Comparison of ENCODE assay signal across 11 cellular contexts in the genomic region with DNA sequence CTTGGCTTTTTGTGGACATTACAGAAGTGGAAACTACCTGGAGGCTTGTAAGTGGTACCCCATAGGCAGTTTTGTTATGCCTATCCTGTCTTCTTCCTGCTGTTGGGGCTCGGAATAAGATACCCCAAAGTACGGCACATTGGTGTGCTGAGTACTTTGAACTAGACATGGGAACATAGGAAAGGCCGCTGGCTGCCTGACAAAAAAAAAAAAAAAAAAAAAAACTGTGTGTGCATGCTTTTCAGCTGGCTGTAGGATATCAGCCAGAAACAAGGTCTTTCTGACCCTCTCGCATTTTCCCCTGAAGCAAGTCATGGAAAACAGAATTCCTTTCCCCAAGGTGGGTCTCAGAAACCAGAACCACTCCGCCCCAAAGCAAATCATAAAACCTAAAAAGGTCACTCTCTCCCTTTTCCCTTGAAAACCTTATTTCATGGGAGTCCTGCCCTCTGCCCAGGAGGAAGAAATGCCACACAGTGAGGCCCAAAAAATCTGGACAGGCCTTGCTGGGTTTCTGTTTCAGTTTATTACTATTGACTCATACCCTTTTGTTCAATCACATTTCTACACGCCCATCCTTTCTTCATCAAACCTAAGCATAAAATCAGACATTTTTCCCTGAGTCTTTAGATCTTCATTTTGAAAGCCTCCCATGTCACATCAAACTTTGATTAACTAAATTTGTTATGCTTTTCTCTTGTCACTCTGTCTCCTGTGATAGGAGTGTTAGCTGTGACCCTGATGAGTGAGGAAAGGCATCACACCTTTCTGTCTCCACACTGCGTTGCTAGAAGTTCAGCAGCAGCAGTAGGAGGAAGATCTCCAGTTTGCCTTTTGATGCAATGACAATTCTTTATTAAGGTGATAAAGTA. TPM values are rescaled to one million over a fixed set of nuclear protein-coding genes. Genes with fewer than 3 reads are reported as not detected.
DNase-seq lines count a peak whose midpoint lies in the region; ATAC-seq, FAIRE-seq and TF ChIP-seq lines count a peak whose summit lies in the region.
"Had no signal": no experiment of that assay in that cellular context is flagged by ENCODE, and none has a peak within 500 bp of the region (broad histone marks: within the 10 kb centered on the region; RNA-seq: fewer than 3 reads in every experiment).

No MANE protein-coding gene starts in this region.

- TF ChIP-seq CTCF in GM12878 (IDR thresholded peaks at IDR 0.05 in 2 of 3, conservative IDR thresholded peaks at IDR 0.05 in 1 of 3; ENCODE audit: control insufficient read depth in 2 of 3, extremely low read depth in 1 of 3, insufficient read depth in 1 of 3, low read depth in 3 of 3, low read length in 3 of 3) (no peak), nephron (IDR thresholded peaks at IDR 0.05; ENCODE audit: unreplicated experiment in 3 of 3) (no peak)

- peak; percentile 18 for ATAC-seq in HG03460 (IDR thresholded peaks at IDR 0.05; ENCODE audit: unreplicated experiment)
- ATAC-seq in GM12878 = peak; percentile 63

- H3K27ac ChIP-seq in GM12878 (ENCODE audit: control insufficient read depth, insufficient read depth) = no peak overlapping the region

- SMC1A ChIA-PET in GM12878 (lab: Charles Lee; ENCODE audit: uncharacterized antibody, unreplicated experiment) = interaction anchor here (0.7 to 1.4 kb wide), 2 partner anchors 28 to 55 kb away, joined by 3 to 7 read pairs; no protein-coding TSS in a partner anchor

- peak overlapping the region; percentile 3 to 73 (median 5) for H3K27ac Mint-ChIP-seq in nephron

- no peak for TF ChIP-seq EP300 in GM12878 (IDR thresholded peaks at IDR 0.05; ENCODE audit: borderline replicate concordance in 1 of 2, control insufficient read depth in 1 of 2, low read depth in 2 of 2, low read length in 2 of 2)

- H3K27me3 Mint-ChIP-seq in nephron (ENCODE audit: low read depth) = no peaks in the 10 kb centered on the region
- H3K27me3 Mint-ChIP-seq: CD4-positive, alpha-beta memory T cell had no signal

- no peak overlapping the region for H3K9ac ChIP-seq in GM12878 (ENCODE audit: control insufficient read depth, insufficient read depth, low read length)

- no peak for TF ChIP-seq POLR2A in GM12878 (IDR thresholded peaks at IDR 0.05; ENCODE audit: low read depth, low read length)

- H3K36me3 ChIP-seq in GM12878 (ENCODE audit: control insufficient read depth in 2 of 2, insufficient read depth in 2 of 2, low read length in 1 of 2) = no peaks in the 10 kb centered on the region

- H4K20me1 ChIP-seq in GM12878 (ENCODE audit: control insufficient read depth, insufficient read depth) = no peaks in the 10 kb centered on the region

- no peaks in the 10 kb centered on the region for H3K36me3 Mint-ChIP-seq in nephron (ENCODE audit: low read depth)
- H3K36me3 Mint-ChIP-seq: CD4-positive, alpha-beta memory T cell had no signal

- in situ Hi-C loops in GM12878 (cut with MboI) = no loop called here

- H3K4me1 Mint-ChIP-seq in nephron = peaks cover 31% of the 10 kb centered on the region

- H3K4me2 ChIP-seq in GM12878 (ENCODE audit: control insufficient read depth, insufficient read depth) = no peak overlapping the region

- H3K9me3 Mint-ChIP-seq in nephron = no peaks in the 10 kb centered on the region
- H3K9me3 Mint-ChIP-seq: CD4-positive, alpha-beta memory T cell had no signal

- FAIRE-seq in GM12878 (lab: Jason Lieb, UNC) = no peak
- FAIRE-seq in GM19239 (lab: Jason Lieb, UNC) = no peak
- FAIRE-seq: islet of Langerhans had no signal

- H3K4me3 ChIP-seq in GM12878 = no peak overlapping the region

- H3K9me3 ChIP-seq in GM12878 (replicated peaks; ENCODE audit: control insufficient read depth, insufficient read depth, low read length) = no peaks in the 10 kb centered on the region

- RAD21 ChIA-PET in GM12878 (lab: Charles Lee; ENCODE audit: unreplicated experiment) = interaction anchor here (1.1 kb wide), 1 partner anchor 62 kb away, joined by 3 read pairs; no protein-coding TSS in a partner anchor

- POLR2A ChIA-PET in GM12878 (lab: Charles Lee) = interaction anchor here (1.0 kb wide), 1 partner anchor 21 kb away, joined by 3 read pairs; no protein-coding TSS in a partner anchor

- no peak for TF ChIP-seq RAD21 in GM12878 (IDR thresholded peaks at IDR 0.05; ENCODE audit: insufficient read depth, low read depth, low read length)

- H3K79me2 ChIP-seq in GM12878 (ENCODE audit: control insufficient read depth, insufficient read depth, low read length) = no peaks in the 10 kb centered on the region

- WGBS in GM12878 (ENCODE audit: insufficient coverage, insufficient replicate concordance, low lambda C conversion rate, missing lambda C conversion rate) = 27% methylated on average over 6 of the region's 7 CpGs

- DNase-seq in ELR (ENCODE audit: low read depth) = peak; percentile 52
- DNase-seq in GM12878 (ENCODE audit: low read depth, low spot score) = no peak
- DNase-seq in NCI-H2171 (lab: John Stamatoyannopoulos, UW) = no peak
- DNase-seq in GM19239 (ENCODE audit: insufficient read length, low spot score) = no peak
- no peak for DNase-seq in stimulated activated CD4-positive, alpha-beta T cell treated with anti-CD3 and anti-CD28 coated beads, Interleukin-12 subunit alpha, Interleukin-12 subunit beta, amount 100 ng/mL, for 4 hours
- DNase-seq in NCI-H1105 treated with DMSO at 0.1 percent for 48 hours (lab: John Stamatoyannopoulos, UW) = no peak
- DNase-seq: CD4-positive, alpha-beta memory T cell; GOT3 had no signal

- H3K4me1 ChIP-seq in GM12878 (ENCODE audit: control insufficient read depth, insufficient read depth, low read length) = no peaks in the 10 kb centered on the region

- intact Hi-C loops in GM12878 (cut with micrococcal nuclease; ENCODE audit: unreplicated experiment) = no loop called here

- no peaks in the 10 kb centered on the region for H3K27me3 ChIP-seq in GM12878 (replicated peaks in 1 of 2; ENCODE audit: control insufficient read depth in 2 of 2, insufficient read depth in 2 of 2, low read length in 1 of 2)

- no TSS peak for BruUV-seq in GM12878 (replicated peaks; lab: Mats Ljungman, UMichigan)

- H2AFZ ChIP-seq in GM12878 (ENCODE audit: control insufficient read depth, low read depth, low read length) = no peak overlapping the region

- H3K4me3 Mint-ChIP-seq in nephron = no peak overlapping the region
- H3K4me3 Mint-ChIP-seq: CD4-positive, alpha-beta memory T cell had no signal

- CTCF ChIA-PET in GM12878 (lab: Yijun Ruan, JAX) = interaction anchor here (0.9 kb wide), 1 partner anchor 25 kb away, joined by 3 read pairs; no protein-coding TSS in a partner anchor

TF ChIP-seq in GM12878, 131 proteins besides CTCF, POLR2A, EP300 and RAD21:
- TF ChIP-seq, protein P1, sequence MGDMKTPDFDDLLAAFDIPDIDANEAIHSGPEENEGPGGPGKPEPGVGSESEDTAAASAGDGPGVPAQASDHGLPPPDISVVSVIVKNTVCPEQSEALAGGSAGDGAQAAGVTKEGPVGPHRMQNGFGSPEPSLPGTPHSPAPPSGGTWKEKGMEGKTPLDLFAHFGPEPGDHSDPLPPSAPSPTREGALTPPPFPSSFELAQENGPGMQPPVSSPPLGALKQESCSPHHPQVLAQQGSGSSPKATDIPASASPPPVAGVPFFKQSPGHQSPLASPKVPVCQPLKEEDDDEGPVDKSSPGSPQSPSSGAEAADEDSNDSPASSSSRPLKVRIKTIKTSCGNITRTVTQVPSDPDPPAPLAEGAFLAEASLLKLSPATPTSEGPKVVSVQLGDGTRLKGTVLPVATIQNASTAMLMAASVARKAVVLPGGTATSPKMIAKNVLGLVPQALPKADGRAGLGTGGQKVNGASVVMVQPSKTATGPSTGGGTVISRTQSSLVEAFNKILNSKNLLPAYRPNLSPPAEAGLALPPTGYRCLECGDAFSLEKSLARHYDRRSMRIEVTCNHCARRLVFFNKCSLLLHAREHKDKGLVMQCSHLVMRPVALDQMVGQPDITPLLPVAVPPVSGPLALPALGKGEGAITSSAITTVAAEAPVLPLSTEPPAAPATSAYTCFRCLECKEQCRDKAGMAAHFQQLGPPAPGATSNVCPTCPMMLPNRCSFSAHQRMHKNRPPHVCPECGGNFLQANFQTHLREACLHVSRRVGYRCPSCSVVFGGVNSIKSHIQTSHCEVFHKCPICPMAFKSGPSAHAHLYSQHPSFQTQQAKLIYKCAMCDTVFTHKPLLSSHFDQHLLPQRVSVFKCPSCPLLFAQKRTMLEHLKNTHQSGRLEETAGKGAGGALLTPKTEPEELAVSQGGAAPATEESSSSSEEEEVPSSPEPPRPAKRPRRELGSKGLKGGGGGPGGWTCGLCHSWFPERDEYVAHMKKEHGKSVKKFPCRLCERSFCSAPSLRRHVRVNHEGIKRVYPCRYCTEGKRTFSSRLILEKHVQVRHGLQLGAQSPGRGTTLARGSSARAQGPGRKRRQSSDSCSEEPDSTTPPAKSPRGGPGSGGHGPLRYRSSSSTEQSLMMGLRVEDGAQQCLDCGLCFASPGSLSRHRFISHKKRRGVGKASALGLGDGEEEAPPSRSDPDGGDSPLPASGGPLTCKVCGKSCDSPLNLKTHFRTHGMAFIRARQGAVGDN (IDR thresholded peaks at IDR 0.05) = no peak
- TF ChIP-seq MEF2B (IDR thresholded peaks at IDR 0.05; ENCODE audit: partially characterized antibody, poor library complexity, severe bottlenecking) (no peak), ESRRA (IDR thresholded peaks at IDR 0.05; ENCODE audit: low read length) (no peak)

RNA-seq across cellular contexts. Expression of a gene that starts 17.2 kb away (rescaled TPM):
- 0.12 and 0.21 TPM in 2 replicates for total RNA-seq in GM12878 (2013; cell fraction: nucleolus; rRNA removed)
- total RNA-seq in GM12878 (2014; rRNA removed) (not detected in 2 replicates), GM12878 (2014; rRNA removed; fragmentation: Illumina TruSeq; extraction: Trizol) (not detected in 2 replicates), GM12878 (2021) (0.05 TPM in 1 of 2 replicates, not detected in the other)
- 0.05 TPM for polyA plus RNA-seq in GM12878 (2011; ENCODE audit: low read depth)
- polyA plus RNA-seq in GM12878 (2011; rRNA removed) (0.10 and 0.12 TPM in 2 replicates), GM12878 (2014; fragmentation: Illumina TruSeq; extraction: Trizol) (0.01 TPM in 1 of 2 replicates, not detected in the other), GM12878 (2014; fragmentation: Nextera tagmentation; extraction: Ambion mirVana) (not detected), GM12878 (2014; rRNA removed) (0.04 TPM in 1 of 2 replicates, not detected in the other), GM12878 (2016; fragmentation: Nextera tagmentation; extraction: Ambion mirVana) (not detected)
- polyA plus RNA-seq in GM12878 (2011; cell fraction: cytosol; rRNA removed) = 0.07 TPM in 2 replicates
- 0.07 TPM in 2 replicates for polyA plus RNA-seq in GM12878 (2011; cell fraction: nucleus; rRNA removed)
- 0.05 and 0.07 TPM in 2 replicates for polyA plus RNA-seq in GM12878 (2012)
- 0.22 and 0.41 TPM in 2 replicates for polyA minus RNA-seq in GM12878 (2011; rRNA and poly(A)+ RNA removed)
- not detected in 2 replicates for polyA minus RNA-seq in GM12878 (2011; cell fraction: cytosol; rRNA and poly(A)+ RNA removed)
- polyA minus RNA-seq in GM12878 (2011; cell fraction: nucleus; rRNA and poly(A)+ RNA removed) = 0.10 and 0.12 TPM in 2 replicates
- total RNA-seq: CD4-positive, alpha-beta memory T cell had no signal
- polyA plus RNA-seq: CD4-positive, alpha-beta memory T cell had no signal
